Comparison of ENCODE assay signal across 8 cellular contexts in genomic region chr12:109951751-109952150, GRCh38. TPM values are rescaled to one million over a fixed set of nuclear protein-coding genes. Genes with fewer than 3 reads are reported as not detected.
DNase-seq lines count a peak whose midpoint lies in the region; ATAC-seq and TF ChIP-seq lines count a peak whose summit lies in the region.

No MANE protein-coding gene starts in this region.

- H3K36me3 ChIP-seq in Caco-2 (ENCODE audit: control insufficient read depth, insufficient read depth, low read length): peaks cover 1% of the 10 kb centered on the region; the same call in 1 of the 2 replicates

- H3K27me3 ChIP-seq in Caco-2 (replicated peaks; ENCODE audit: control insufficient read depth, insufficient read depth, low read length): no peaks in the 10 kb centered on the region

- no peak for ATAC-seq in GM21619 (IDR thresholded peaks at IDR 0.05; ENCODE audit: unreplicated experiment)

- peaks cover 41% of the 10 kb centered on the region for H3K4me1 Mint-ChIP-seq in dendritic cell treated with granulocyte-macrophage colony-stimulating factor and Interleukin-4, amounts not matched to agents 40 ng/mL and 50 ng/mL, for 4 days (ENCODE audit: low read depth)
- H3K4me1 Mint-ChIP-seq in Caco-2 (ENCODE audit: low read depth, unreplicated experiment): no peaks in the 10 kb centered on the region

- POLR2A ChIA-PET in Caco-2 (lab: Charles Lee): no interaction called here

- H3K4me3 ChIP-seq in Caco-2 (ENCODE audit: low read depth, low read length): no peak overlapping the region

- CTCF ChIA-PET in Caco-2 (lab: Charles Lee): no interaction called here

- H3K27ac Mint-ChIP-seq in dendritic cell treated with granulocyte-macrophage colony-stimulating factor and Interleukin-4, amounts not matched to agents 40 ng/mL and 50 ng/mL, for 4 days: peak overlapping the region; percentile 77
- no peak overlapping the region for H3K27ac Mint-ChIP-seq in Caco-2 (ENCODE audit: unreplicated experiment)

- no peaks in the 10 kb centered on the region for H3K27me3 Mint-ChIP-seq in dendritic cell treated with granulocyte-macrophage colony-stimulating factor and Interleukin-4, amounts not matched to agents 40 ng/mL and 50 ng/mL, for 4 days
- no peaks in the 10 kb centered on the region for H3K27me3 Mint-ChIP-seq in Caco-2 (ENCODE audit: insufficient read depth, unreplicated experiment)

- no peaks in the 10 kb centered on the region for H3K9me3 Mint-ChIP-seq in dendritic cell treated with granulocyte-macrophage colony-stimulating factor and Interleukin-4, amounts not matched to agents 40 ng/mL and 50 ng/mL, for 4 days
- H3K9me3 Mint-ChIP-seq in Caco-2 (ENCODE audit: unreplicated experiment): no peaks in the 10 kb centered on the region

- no TSS peak for BruUV-seq in Caco-2 (replicated peaks; lab: Mats Ljungman, UMichigan)

- no peak for TF ChIP-seq CTCF in Caco-2 (IDR thresholded peaks at IDR 0.05; ENCODE audit: insufficient read depth in 1 of 2, low read depth in 1 of 2, low read length in 1 of 2, severe bottlenecking in 1 of 2, unreplicated experiment in 1 of 2)

- H3K4me3 Mint-ChIP-seq in dendritic cell treated with granulocyte-macrophage colony-stimulating factor and Interleukin-4, amounts not matched to agents 40 ng/mL and 50 ng/mL, for 4 days: no peak overlapping the region
- no peak overlapping the region for H3K4me3 Mint-ChIP-seq in Caco-2 (ENCODE audit: unreplicated experiment)

- H3K36me3 Mint-ChIP-seq in dendritic cell treated with granulocyte-macrophage colony-stimulating factor and Interleukin-4, amounts not matched to agents 40 ng/mL and 50 ng/mL, for 4 days (ENCODE audit: low read depth): peaks cover 100% of the 10 kb centered on the region
- peaks cover 43% of the 10 kb centered on the region for H3K36me3 Mint-ChIP-seq in Caco-2 (ENCODE audit: insufficient read depth, unreplicated experiment)

- no peaks in the 10 kb centered on the region for H3K9me3 ChIP-seq in Caco-2

- intact Hi-C loops in dendritic cell treated with granulocyte-macrophage colony-stimulating factor and Interleukin-4, amounts not matched to agents 40 ng/mL and 50 ng/mL, for 4 days (cut with micrococcal nuclease): no loop called here
- intact Hi-C loops in Caco-2 (cut with micrococcal nuclease; ENCODE audit: unreplicated experiment): no loop called here

- H3K4me1 ChIP-seq in Caco-2: no peaks in the 10 kb centered on the region

- DNase-seq in AG20443 (ENCODE audit: low spot score): peak; percentile 38
- peak; percentile 17 for DNase-seq in NCI-H2196 (lab: John Stamatoyannopoulos, UW; ENCODE audit: unreplicated experiment)
- DNase-seq in myocyte (ENCODE audit: low read depth): peak; percentile 92
- no peak for DNase-seq in NCI-H1436 (lab: John Stamatoyannopoulos, UW)
- DNase-seq in T1000 (lab: John Stamatoyannopoulos, UW): no peak
- DNase-seq in Caco-2: no peak

RNA-seq across cellular contexts. Expression of gene GIT2, which starts 44.4 kb away (rescaled TPM):
- total RNA-seq in myocyte (26.7 and 34.2 TPM in 2 replicates), Caco-2 (2022) (29.3 and 30.0 TPM in 2 replicates)
- polyA plus RNA-seq in myocyte (2012): 24.3 TPM

RNA-seq across cellular contexts. Expression of gene ANKRD13A, which starts 47.5 kb away (rescaled TPM):
- total RNA-seq in myocyte (52.4 and 66.6 TPM in 2 replicates), Caco-2 (2022) (42.2 and 47.2 TPM in 2 replicates)
- 27.3 TPM for polyA plus RNA-seq in myocyte (2012)

RNA-seq across cellular contexts. Expression of gene TCHP, which starts 51.7 kb away (rescaled TPM):
- total RNA-seq in myocyte (11.7 and 14.2 TPM in 2 replicates), Caco-2 (2022) (17.7 and 19.5 TPM in 2 replicates)
- polyA plus RNA-seq in myocyte (2012): 10.1 TPM

Comparison
In these comparisons a context has a peak if more than half of its experiments do, and no peak if none do; other contexts are left out.
1. DNase-seq: peak in AG20443 (single experiment), NCI-H2196 (single experiment) and myocyte (single experiment); none in NCI-H1436 (single experiment), T1000 (single experiment) and Caco-2 (0 of 2).